Comparison of ENCODE assay signal across 2 cellular contexts in genomic region chr1:204404629-204405028, GRCh38.
TF ChIP-seq lines count a peak whose summit lies in the region.

No MANE protein-coding gene starts in this region.

TF ChIP-seq in SK-N-SH, 30 proteins besides CTCF, POLR2A, EP300 and RAD21 (continued from another document):
- TF ChIP-seq USF2 (IDR thresholded peaks at IDR 0.05; ENCODE audit: borderline replicate concordance, low read depth, low read length) (no peak), YY1 (IDR thresholded peaks at IDR 0.05; ENCODE audit: low read depth) (no peak), JUND (IDR thresholded peaks at IDR 0.05) (no peak)
TF ChIP-seq in SK-N-SH: peak in this region for 0.

TF ChIP-seq in SK-N-SH treated with all-trans-retinoic acid at 6 μM for 48 hours, 23 proteins besides CTCF, POLR2A, EP300 and RAD21:
- TF ChIP-seq OSR1 (CRISPR knock-in tag; IDR thresholded peaks at IDR 0.05) (no peak), TCF4 (CRISPR knock-in tag; IDR thresholded peaks at IDR 0.05; ENCODE audit: borderline replicate concordance) (no peak), ZC3H10 (CRISPR knock-in tag; IDR thresholded peaks at IDR 0.05) (no peak), PATZ1 (CRISPR knock-in tag; IDR thresholded peaks at IDR 0.05; ENCODE audit: borderline replicate concordance) (no peak), ZNF8 (CRISPR knock-in tag; IDR thresholded peaks at IDR 0.05) (no peak), ZFP3 (CRISPR knock-in tag; IDR thresholded peaks at IDR 0.05) (no peak), CSRNP3 (CRISPR knock-in tag; IDR thresholded peaks at IDR 0.05) (no peak), CSDC2 (CRISPR knock-in tag; IDR thresholded peaks at IDR 0.05) (no peak)
